ENCODE assay signal across 2 cellular contexts in the genomic region with DNA sequence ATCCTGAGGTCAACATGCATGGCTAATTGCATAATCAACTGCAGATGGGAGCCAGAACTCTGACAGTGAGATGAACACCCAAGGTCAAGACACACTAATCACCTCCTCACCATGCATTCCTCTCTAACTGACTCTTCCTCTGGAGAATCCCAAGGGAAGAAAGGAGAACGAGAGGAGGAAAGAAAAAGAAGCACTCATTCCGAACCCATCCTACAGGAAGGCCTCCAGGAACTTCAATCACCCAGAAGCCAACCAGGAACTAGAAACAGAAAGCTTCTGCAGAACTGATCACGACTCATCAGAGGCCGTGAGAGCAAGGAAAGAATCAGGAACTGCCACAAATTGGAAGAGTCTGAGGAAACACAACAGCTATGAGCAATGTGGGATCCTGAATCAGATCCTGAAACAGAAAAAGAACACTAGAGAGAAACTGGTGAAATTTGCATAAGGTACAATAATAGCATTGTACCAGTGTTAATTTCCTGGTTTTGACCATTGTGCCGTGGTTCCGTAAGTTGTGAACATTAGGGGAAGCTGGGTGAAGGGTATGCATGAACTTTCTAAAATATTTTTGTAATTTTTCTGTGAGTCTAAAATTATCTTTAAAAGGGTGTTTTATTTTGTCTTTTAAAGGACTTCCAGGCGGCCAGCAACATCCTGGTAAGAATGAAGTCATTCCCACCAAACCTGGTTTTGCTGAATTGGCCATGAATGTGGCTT.
A peak's percentile ranks its signal among the peaks of the same experiment; 100 is the strongest.
TF ChIP-seq lines count a peak whose summit lies in the region.

No MANE protein-coding gene starts in this region.

TF ChIP-seq in IMR-90, 13 proteins besides CTCF, POLR2A, EP300 and RAD21:
- no peak for TF ChIP-seq MAFK (IDR thresholded peaks at IDR 0.05; ENCODE audit: low read depth, low read length)
- peak; percentile 16; the same call in 1 of the 2 replicates for TF ChIP-seq CEBPB (IDR thresholded peaks at IDR 0.05; ENCODE audit: low read depth, low read length)
- TF ChIP-seq, protein P1, sequence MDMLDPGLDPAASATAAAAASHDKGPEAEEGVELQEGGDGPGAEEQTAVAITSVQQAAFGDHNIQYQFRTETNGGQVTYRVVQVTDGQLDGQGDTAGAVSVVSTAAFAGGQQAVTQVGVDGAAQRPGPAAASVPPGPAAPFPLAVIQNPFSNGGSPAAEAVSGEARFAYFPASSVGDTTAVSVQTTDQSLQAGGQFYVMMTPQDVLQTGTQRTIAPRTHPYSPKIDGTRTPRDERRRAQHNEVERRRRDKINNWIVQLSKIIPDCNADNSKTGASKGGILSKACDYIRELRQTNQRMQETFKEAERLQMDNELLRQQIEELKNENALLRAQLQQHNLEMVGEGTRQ (IDR thresholded peaks at IDR 0.05; ENCODE audit: low read depth, low read length), result no peak
- no peak for TF ChIP-seq RFX5 (IDR thresholded peaks at IDR 0.05; ENCODE audit: low read depth, low read length)

TF ChIP-seq in GM12878, 131 proteins besides CTCF, POLR2A, EP300 and RAD21:
- TF ChIP-seq, protein P2, sequence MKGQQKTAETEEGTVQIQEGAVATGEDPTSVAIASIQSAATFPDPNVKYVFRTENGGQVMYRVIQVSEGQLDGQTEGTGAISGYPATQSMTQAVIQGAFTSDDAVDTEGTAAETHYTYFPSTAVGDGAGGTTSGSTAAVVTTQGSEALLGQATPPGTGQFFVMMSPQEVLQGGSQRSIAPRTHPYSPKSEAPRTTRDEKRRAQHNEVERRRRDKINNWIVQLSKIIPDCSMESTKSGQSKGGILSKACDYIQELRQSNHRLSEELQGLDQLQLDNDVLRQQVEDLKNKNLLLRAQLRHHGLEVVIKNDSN (IDR thresholded peaks at IDR 0.05; ENCODE audit: borderline replicate concordance, extremely low read length, insufficient read depth, low read depth, low read length), result no peak
- no peak for TF ChIP-seq ZZZ3 (IDR thresholded peaks at IDR 0.05; ENCODE audit: control insufficient read depth, insufficient read length, low read depth)
- no peak for TF ChIP-seq BHLHE40 (IDR thresholded peaks at IDR 0.05; ENCODE audit: borderline replicate concordance in 1 of 2, low read depth in 2 of 2, low read length in 1 of 2)
- TF ChIP-seq IKZF1 (conservative IDR thresholded peaks at IDR 0.05), result no peak
- no peak for TF ChIP-seq ZNF217 (IDR thresholded peaks at IDR 0.05)
- no peak for TF ChIP-seq STAT1 (conservative IDR thresholded peaks at IDR 0.05)
- TF ChIP-seq, protein P3, sequence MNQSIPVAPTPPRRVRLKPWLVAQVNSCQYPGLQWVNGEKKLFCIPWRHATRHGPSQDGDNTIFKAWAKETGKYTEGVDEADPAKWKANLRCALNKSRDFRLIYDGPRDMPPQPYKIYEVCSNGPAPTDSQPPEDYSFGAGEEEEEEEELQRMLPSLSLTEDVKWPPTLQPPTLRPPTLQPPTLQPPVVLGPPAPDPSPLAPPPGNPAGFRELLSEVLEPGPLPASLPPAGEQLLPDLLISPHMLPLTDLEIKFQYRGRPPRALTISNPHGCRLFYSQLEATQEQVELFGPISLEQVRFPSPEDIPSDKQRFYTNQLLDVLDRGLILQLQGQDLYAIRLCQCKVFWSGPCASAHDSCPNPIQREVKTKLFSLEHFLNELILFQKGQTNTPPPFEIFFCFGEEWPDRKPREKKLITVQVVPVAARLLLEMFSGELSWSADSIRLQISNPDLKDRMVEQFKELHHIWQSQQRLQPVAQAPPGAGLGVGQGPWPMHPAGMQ (IDR thresholded peaks at IDR 0.05; ENCODE audit: borderline replicate concordance), result no peak
- TF ChIP-seq YBX1 (IDR thresholded peaks at IDR 0.05), result no peak
- no peak for TF ChIP-seq TARDBP (IDR thresholded peaks at IDR 0.05; ENCODE audit: borderline replicate concordance)
- TF ChIP-seq PAX5 (IDR thresholded peaks at IDR 0.05; ENCODE audit: borderline replicate concordance, low read depth, low read length), result no peak
- TF ChIP-seq, protein P4, sequence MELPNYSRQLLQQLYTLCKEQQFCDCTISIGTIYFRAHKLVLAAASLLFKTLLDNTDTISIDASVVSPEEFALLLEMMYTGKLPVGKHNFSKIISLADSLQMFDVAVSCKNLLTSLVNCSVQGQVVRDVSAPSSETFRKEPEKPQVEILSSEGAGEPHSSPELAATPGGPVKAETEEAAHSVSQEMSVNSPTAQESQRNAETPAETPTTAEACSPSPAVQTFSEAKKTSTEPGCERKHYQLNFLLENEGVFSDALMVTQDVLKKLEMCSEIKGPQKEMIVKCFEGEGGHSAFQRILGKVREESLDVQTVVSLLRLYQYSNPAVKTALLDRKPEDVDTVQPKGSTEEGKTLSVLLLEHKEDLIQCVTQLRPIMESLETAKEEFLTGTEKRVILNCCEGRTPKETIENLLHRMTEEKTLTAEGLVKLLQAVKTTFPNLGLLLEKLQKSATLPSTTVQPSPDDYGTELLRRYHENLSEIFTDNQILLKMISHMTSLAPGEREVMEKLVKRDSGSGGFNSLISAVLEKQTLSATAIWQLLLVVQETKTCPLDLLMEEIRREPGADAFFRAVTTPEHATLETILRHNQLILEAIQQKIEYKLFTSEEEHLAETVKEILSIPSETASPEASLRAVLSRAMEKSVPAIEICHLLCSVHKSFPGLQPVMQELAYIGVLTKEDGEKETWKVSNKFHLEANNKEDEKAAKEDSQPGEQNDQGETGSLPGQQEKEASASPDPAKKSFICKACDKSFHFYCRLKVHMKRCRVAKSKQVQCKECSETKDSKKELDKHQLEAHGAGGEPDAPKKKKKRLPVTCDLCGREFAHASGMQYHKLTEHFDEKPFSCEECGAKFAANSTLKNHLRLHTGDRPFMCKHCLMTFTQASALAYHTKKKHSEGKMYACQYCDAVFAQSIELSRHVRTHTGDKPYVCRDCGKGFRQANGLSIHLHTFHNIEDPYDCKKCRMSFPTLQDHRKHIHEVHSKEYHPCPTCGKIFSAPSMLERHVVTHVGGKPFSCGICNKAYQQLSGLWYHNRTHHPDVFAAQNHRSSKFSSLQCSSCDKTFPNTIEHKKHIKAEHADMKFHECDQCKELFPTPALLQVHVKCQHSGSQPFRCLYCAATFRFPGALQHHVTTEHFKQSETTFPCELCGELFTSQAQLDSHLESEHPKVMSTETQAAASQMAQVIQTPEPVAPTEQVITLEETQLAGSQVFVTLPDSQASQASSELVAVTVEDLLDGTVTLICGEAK (IDR thresholded peaks at IDR 0.05; ENCODE audit: borderline replicate concordance), result no peak
- no peak for TF ChIP-seq KDM1A (IDR thresholded peaks at IDR 0.05; ENCODE audit: borderline replicate concordance)
- no peak for TF ChIP-seq SP1 (IDR thresholded peaks at IDR 0.05; ENCODE audit: low read depth, low read length)
